Comparison of ENCODE assay signal across 11 cellular contexts in genomic region chr6:15037253-15037652, GRCh38.
DNase-seq lines count a peak whose midpoint lies in the region; ATAC-seq and TF ChIP-seq lines count a peak whose summit lies in the region.
"Had no signal": no experiment of that assay in that cellular context is flagged by ENCODE, and none has a peak within 500 bp of the region (broad histone marks: within the 10 kb centered on the region; RNA-seq: fewer than 3 reads in every experiment).

No MANE protein-coding gene starts in this region.

- H3K9me3 Mint-ChIP-seq in endodermal cell (no peaks in the 10 kb centered on the region), nephron progenitor cell (no peaks in the 10 kb centered on the region)

- H3K4me3 ChIP-seq in HEK293 (ENCODE audit: low read depth, low read length) (no peak overlapping the region), endodermal cell (ENCODE audit: low read length) (no peak overlapping the region)
- H3K4me3 ChIP-seq: MG63 had no signal

- no peak overlapping the region for H3K9ac ChIP-seq in endodermal cell (ENCODE audit: extremely low read depth, low read length, poor library complexity, severe bottlenecking)

- H3K27me3 Mint-ChIP-seq in endodermal cell (ENCODE audit: insufficient read depth) (no peaks in the 10 kb centered on the region), nephron progenitor cell (ENCODE audit: low read depth, poor library complexity) (peaks cover 7% of the 10 kb centered on the region)

- H3K4me1 Mint-ChIP-seq in endodermal cell (peaks cover 34% of the 10 kb centered on the region), nephron progenitor cell (peaks cover 52% of the 10 kb centered on the region)

- intact Hi-C loops in left colon (cut with DNase I, micrococcal nuclease), result no loop called here

- WGBS in endodermal cell (ENCODE audit: insufficient coverage in 1 of 2, insufficient read length in 1 of 2), 2 experiments, result 90 to 95% methylated on average over 5 of the region's 5 CpGs

- H3K4me1 ChIP-seq in HEK293 (ENCODE audit: control insufficient read depth, insufficient read depth, low read length) (no peaks in the 10 kb centered on the region), endodermal cell (ENCODE audit: control insufficient read depth, insufficient read depth, low read length) (peaks cover 7% of the 10 kb centered on the region)
- H3K4me1 ChIP-seq: SJCRH30 had no signal

- ATAC-seq in GM21528 (IDR thresholded peaks at IDR 0.05; ENCODE audit: low FRiP score, unreplicated experiment) (no peak), left colon (no peak)

- POLR2A ChIA-PET in HEK293 (lab: Yijun Ruan, JAX), result no interaction called here

- no peaks in the 10 kb centered on the region for H3K27me3 ChIP-seq in endodermal cell (ENCODE audit: control insufficient read depth, insufficient read depth, low read length, poor library complexity, severe bottlenecking)
- H3K27me3 ChIP-seq: MG63, SJCRH30 had no signal

- H3K4me3 Mint-ChIP-seq in endodermal cell (no peak overlapping the region), nephron progenitor cell (no peak overlapping the region)

- CTCF ChIA-PET in HEK293 (lab: Yijun Ruan, JAX), result no interaction called here

- H3K27ac Mint-ChIP-seq in endodermal cell (peak overlapping the region; percentile 69), nephron progenitor cell (peak overlapping the region; percentile 78)

- DNase-seq in endodermal cell (no peak), nephron progenitor cell (no peak), NCI-H1105 treated with DMSO at 0.1 percent for 48 hours (lab: John Stamatoyannopoulos, UW) (no peak), left colon (no peak), foreskin melanocyte (no peak)
- DNase-seq: MG63, NCI-H187 treated with DMSO at 0.1 percent for 48 hours had no signal

- no peaks in the 10 kb centered on the region for H3K9me3 ChIP-seq in HEK293 (ENCODE audit: control insufficient read depth, insufficient read depth, low read depth, low read length)
- no peaks in the 10 kb centered on the region for H3K9me3 ChIP-seq in endodermal cell (ENCODE audit: control insufficient read depth, low read length)
- H3K9me3 ChIP-seq: MG63, SJCRH30 had no signal

- TF ChIP-seq CTCF in C4-2B (conservative IDR thresholded peaks at IDR 0.05) (no peak), HEK293 (tag by site-specific recombination; IDR thresholded peaks at IDR 0.05) (no peak), endodermal cell (conservative IDR thresholded peaks at IDR 0.05) (no peak), nephron progenitor cell (IDR thresholded peaks at IDR 0.05) (no peak)

- no peaks in the 10 kb centered on the region for H3K36me3 Mint-ChIP-seq in endodermal cell (ENCODE audit: low read depth)
- H3K36me3 Mint-ChIP-seq in nephron progenitor cell (ENCODE audit: low read depth), result no peaks in the 10 kb centered on the region

- peak overlapping the region; percentile 29 for H3K27ac ChIP-seq in C4-2B
- H3K27ac ChIP-seq in HEK293 (ENCODE audit: extremely low read depth, low read depth, low read length), result no peak overlapping the region
- H3K27ac ChIP-seq in endodermal cell (ENCODE audit: low read depth, low read length), result no peak overlapping the region
- H3K27ac ChIP-seq: SJCRH30 had no signal

- H3K36me3 ChIP-seq in HEK293 (ENCODE audit: control insufficient read depth in 2 of 2, insufficient read depth in 1 of 2, low read length in 2 of 2) (no peaks in the 10 kb centered on the region), endodermal cell (ENCODE audit: control insufficient read depth, insufficient read depth, low read length) (no peaks in the 10 kb centered on the region)
- H3K36me3 ChIP-seq: MG63, SJCRH30 had no signal

TF ChIP-seq in HEK293, 187 proteins besides CTCF, POLR2A, EP300 and RAD21:
- TF ChIP-seq ZNF121 (tag by site-specific recombination; IDR thresholded peaks at IDR 0.05), result peak; percentile 61; the same call in 1 of the 2 replicates
- TF ChIP-seq ZNF184 (tag by site-specific recombination; IDR thresholded peaks at IDR 0.05), result no peak
